ENCODE assay signal across 8 cellular contexts in the genomic region with DNA sequence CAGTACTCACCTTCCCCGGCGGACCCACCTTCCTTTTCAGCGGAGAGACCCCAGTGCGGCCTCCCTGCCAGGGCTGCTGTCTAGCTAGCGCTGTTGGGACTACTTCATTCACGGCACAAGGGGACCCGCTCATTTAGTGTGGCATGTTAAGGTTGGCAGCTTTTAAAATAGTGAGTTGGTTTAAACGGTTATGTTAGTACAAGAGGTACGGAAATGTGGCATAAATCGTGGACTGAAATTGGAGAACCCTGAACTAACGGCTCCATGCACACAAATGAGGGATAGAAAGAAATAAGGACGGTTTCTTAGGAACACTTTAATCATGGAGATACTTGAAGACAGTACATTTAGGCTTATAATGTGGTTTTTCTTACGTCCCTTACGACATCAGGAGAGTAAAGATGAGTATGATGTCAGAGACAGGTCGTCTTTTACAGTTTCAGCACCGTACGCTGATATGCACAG. TPM values are rescaled to one million over a fixed set of nuclear protein-coding genes. Genes with fewer than 3 reads are reported as not detected.
DNase-seq lines count a peak whose midpoint lies in the region; ATAC-seq and TF ChIP-seq lines count a peak whose summit lies in the region.

No MANE protein-coding gene starts in this region.

- H3K9me3 ChIP-seq in HCT116 (ENCODE audit: control insufficient read depth in 1 of 2, insufficient read depth in 1 of 2, low read depth in 1 of 2, low read length in 2 of 2) = no peaks in the 10 kb centered on the region
- peaks cover 5% of the 10 kb centered on the region; the same call in 1 of the 2 replicates for H3K9me3 ChIP-seq in OCI-LY1 (ENCODE audit: low read length)
- H3K9me3 ChIP-seq in right lobe of liver = no peaks in the 10 kb centered on the region
- no peaks in the 10 kb centered on the region for H3K9me3 ChIP-seq in thyroid gland

- H3K4me3 ChIP-seq in HCT116 (replicated peaks in 1 of 2; ENCODE audit: low read depth in 1 of 2, low read length in 2 of 2) = peak overlapping the region; percentile 85 to 93
- peak overlapping the region; percentile 81 for H3K4me3 ChIP-seq in OCI-LY1 (ENCODE audit: low read depth, low read length, poor library complexity, severe bottlenecking)
- peak overlapping the region; percentile 76 to 89 (median 77) for H3K4me3 ChIP-seq in right lobe of liver
- peak overlapping the region; percentile 64 to 82 (median 69) for H3K4me3 ChIP-seq in thyroid gland (replicated peaks in 1 of 3)

- H3K79me2 ChIP-seq in HCT116 (ENCODE audit: insufficient read depth, low read length) (peaks cover 51% of the 10 kb centered on the region), OCI-LY1 (ENCODE audit: insufficient read depth, low read length) (peaks cover 53% of the 10 kb centered on the region)

- H3K9ac ChIP-seq in HCT116 (ENCODE audit: low read length) (peak overlapping the region; percentile 90), OCI-LY1 (ENCODE audit: low read length) (peak overlapping the region; percentile 90)

- H2AFZ ChIP-seq in HCT116 (ENCODE audit: low read depth, low read length, poor library complexity, severe bottlenecking) (no peak overlapping the region), OCI-LY1 (ENCODE audit: low read length) (no peak overlapping the region)

- POLR2A ChIA-PET in HCT116 (lab: Charles Lee) = no interaction called here

- CTCF ChIA-PET in HCT116 (lab: Charles Lee) = interaction anchor here (1.0 to 1.4 kb wide), 2 partner anchors 11 to 173 kb away, joined by 3 read pairs; no protein-coding TSS in a partner anchor

- H3K27ac ChIP-seq in HCT116 (ENCODE audit: low read depth, low read length) (peak overlapping the region; percentile 88), OCI-LY1 (ENCODE audit: low read depth, low read length, poor library complexity, severe bottlenecking) (peak overlapping the region; percentile 83), right lobe of liver (peak overlapping the region; percentile 85 to 93 (median 89)), thyroid gland (peak overlapping the region; percentile 97 to 98 (median 97))

- H3K27me3 ChIP-seq in HCT116 (ENCODE audit: insufficient read depth, low read length) (no peaks in the 10 kb centered on the region), OCI-LY1 (ENCODE audit: insufficient read depth, low read length) (no peaks in the 10 kb centered on the region), right lobe of liver (no peaks in the 10 kb centered on the region), thyroid gland (no peaks in the 10 kb centered on the region)

- no TSS peak for BruUV-seq in HCT116 (replicated peaks; lab: Mats Ljungman, UMichigan)

- DNase-seq in NCI-H1694 treated with DMSO at 0.1 percent for 48 hours (lab: John Stamatoyannopoulos, UW) (peak; percentile 20), NCI-H1694 (lab: John Stamatoyannopoulos, UW) (no peak), HCT116 (ENCODE audit: low read depth, low spot score) (no peak), right lobe of liver (no peak), thyroid gland (no peak)
- peak; percentile 43 for DNase-seq in central memory CD4-positive, alpha-beta T cell
- no peak for DNase-seq in activated effector memory CD4-positive, alpha-beta T cell treated with Interleukin-2 at 50 U/mL for 16 hours

- RAD21 ChIA-PET in HCT116 (lab: Charles Lee; ENCODE audit: low non-redundant PET in 1 of 2, low total read pairs in 2 of 2, uncharacterized antibody in 2 of 2, unreplicated experiment in 2 of 2) = interaction anchor here in 1 of 2 experiments (0.6 kb wide), 1 partner anchor 108 kb away, joined by 4 read pairs; no protein-coding TSS in a partner anchor

- H3K36me3 ChIP-seq in HCT116 (ENCODE audit: control insufficient read depth in 1 of 2, insufficient read depth in 2 of 2, low read length in 2 of 2) = peaks cover 5 to 9% of the 10 kb centered on the region in 2 experiments; a peak in 3 of 4 replicates
- peaks cover 22% of the 10 kb centered on the region for H3K36me3 ChIP-seq in OCI-LY1 (ENCODE audit: insufficient read depth, low read length)
- H3K36me3 ChIP-seq in right lobe of liver = peaks cover 0 to 7% (median 2%) of the 10 kb centered on the region in 4 donors
- peaks cover 7% of the 10 kb centered on the region in 2 donors for H3K36me3 ChIP-seq in thyroid gland

- ATAC-seq in HCT116 = peak; percentile 39
- ATAC-seq in right lobe of liver = peak; percentile 2 to 4 (median 4)

- H3K4me2 ChIP-seq in HCT116 (ENCODE audit: low read length) = peak overlapping the region; percentile 86
- peak overlapping the region; percentile 82 for H3K4me2 ChIP-seq in OCI-LY1 (ENCODE audit: low read length)

- H3F3A ChIP-seq in OCI-LY1 (ENCODE audit: insufficient read depth, low read length) = 0 out of 2 replicates have a peak, but pooled peaks cover 5% of the 10 kb centered on the region

- TF ChIP-seq POLR2A in HCT116 (IDR thresholded peaks at IDR 0.05; ENCODE audit: borderline replicate concordance, extremely low read depth, insufficient read depth, insufficient read length) = no peak
- no peak for TF ChIP-seq POLR2A in right lobe of liver (IDR thresholded peaks at IDR 0.05)
- no peak for TF ChIP-seq POLR2A in thyroid gland (IDR thresholded peaks at IDR 0.05)

- WGBS in right lobe of liver (ENCODE audit: insufficient coverage, low coverage, low lambda C conversion rate, missing lambda C conversion rate) = 0% methylated on average over 17 of the region's 17 CpGs
- 2 to 4% methylated on average over 15 to 16 of the region's 17 CpGs for WGBS in thyroid gland, 2 donors

- H4K20me1 ChIP-seq in HCT116 (ENCODE audit: insufficient read depth) (no peaks in the 10 kb centered on the region), OCI-LY1 (ENCODE audit: insufficient read depth, low read length) (no peaks in the 10 kb centered on the region)

- TF ChIP-seq RAD21 in HCT116 (IDR thresholded peaks at IDR 0.05; ENCODE audit: low read depth) = no peak

- H3K9me2 ChIP-seq in HCT116 (ENCODE audit: insufficient read depth) (no peaks in the 10 kb centered on the region), OCI-LY1 (ENCODE audit: low read depth, low read length) (no peaks in the 10 kb centered on the region)

- H3K4me1 ChIP-seq in HCT116 (ENCODE audit: control insufficient read depth in 1 of 2, insufficient read depth in 2 of 2, low read length in 2 of 2) (peaks cover 16 to 35% of the 10 kb centered on the region in 2 experiments), OCI-LY1 (ENCODE audit: insufficient read depth, low read length, severe bottlenecking) (peaks cover 53% of the 10 kb centered on the region), right lobe of liver (peaks cover 0 to 20% (median 5%) of the 10 kb centered on the region in 4 donors), thyroid gland (peaks cover 20 to 28% of the 10 kb centered on the region in 2 donors)

- intact Hi-C loops in HCT116 (cut with micrococcal nuclease) = no loop called here
- intact Hi-C loops in right lobe of liver (cut with DNase I) = no loop called here
- intact Hi-C loops in thyroid gland (cut with DNase I) = no loop called here

- TF ChIP-seq CTCF in HCT116 (IDR thresholded peaks at IDR 0.05 in 2 of 3, conservative IDR thresholded peaks at IDR 0.05 in 1 of 3; ENCODE audit: borderline replicate concordance in 1 of 3, insufficient read depth in 1 of 3, low read depth in 2 of 3, low read length in 2 of 3) (no peak), OCI-LY1 (IDR thresholded peaks at IDR 0.05; ENCODE audit: low read length) (no peak), right lobe of liver (IDR thresholded peaks at IDR 0.05) (no peak), thyroid gland (IDR thresholded peaks at IDR 0.05) (no peak)

TF ChIP-seq in HCT116, 20 proteins besides CTCF, POLR2A, EP300 and RAD21:
- TF ChIP-seq CBX3 (IDR thresholded peaks at IDR 0.05; ENCODE audit: low read depth) = no peak
- no peak for TF ChIP-seq YY1 (IDR thresholded peaks at IDR 0.05; ENCODE audit: extremely low read depth, insufficient replicate concordance, low read depth, low read length)
- TF ChIP-seq ZFX (IDR thresholded peaks at IDR 0.05) = peak; percentile 67

RNA-seq across cellular contexts. Expression of a gene that starts 0.8 kb away (rescaled TPM):
- total RNA-seq in HCT116 (2021; ENCODE audit: unreplicated experiment) = 19.1 TPM
- 11.7 and 12.0 TPM in 2 replicates for polyA plus RNA-seq in HCT116 (2012)
- total RNA-seq in right lobe of liver = 10 to 100 TPM in 2 of 6 experiments, 1 to 10 TPM in 4; 8.7 to 14.4 (median 9.1) TPM
- total RNA-seq in thyroid gland = 10 to 100 TPM; 21.3 to 26.5 (median 24.3) TPM

RNA-seq across cellular contexts. Expression of a gene that starts 0.8 kb away (rescaled TPM):
- total RNA-seq in HCT116 (2021; ENCODE audit: unreplicated experiment) (35.7 TPM), right lobe of liver (10 to 100 TPM; 23.1 to 46.6 (median 31.7) TPM), thyroid gland (100 to 1,000 TPM in 2 of 4 donors, 10 to 100 TPM in 2; 60.1 to 112 (median 93.5) TPM)
- 26.6 and 26.7 TPM in 2 replicates for polyA plus RNA-seq in HCT116 (2012)

Comparison
In these comparisons a context has a peak if more than half of its experiments do, and no peak if none do; other contexts are left out.
1. DNase-seq: peak in NCI-H1694 treated with DMSO at 0.1 percent for 48 hours (single experiment) and central memory CD4-positive, alpha-beta T cell (single experiment); none in NCI-H1694 (single experiment), HCT116 (single experiment), right lobe of liver (0 of 3), thyroid gland (0 of 2) and activated effector memory CD4-positive, alpha-beta T cell treated with Interleukin-2 at 50 U/mL for 16 hours (single experiment).
2. Peak in every context shown above with its lines, with median percentiles within 50 percentile points of each other: H3K27ac ChIP-seq and H3K4me3 ChIP-seq.